In genomic region chr9:99509900-99510299, GRCh38 we compare ENCODE assay signal across 1 cellular context.
TF ChIP-seq lines count a peak whose summit lies in the region.

No MANE protein-coding gene starts in this region.

TF ChIP-seq in GM23338, 12 proteins besides CTCF, POLR2A, EP300 and RAD21 (continued from another document):
- no peak for TF ChIP-seq REST (IDR thresholded peaks at IDR 0.05; ENCODE audit: unreplicated experiment)
- TF ChIP-seq, protein P1, sequence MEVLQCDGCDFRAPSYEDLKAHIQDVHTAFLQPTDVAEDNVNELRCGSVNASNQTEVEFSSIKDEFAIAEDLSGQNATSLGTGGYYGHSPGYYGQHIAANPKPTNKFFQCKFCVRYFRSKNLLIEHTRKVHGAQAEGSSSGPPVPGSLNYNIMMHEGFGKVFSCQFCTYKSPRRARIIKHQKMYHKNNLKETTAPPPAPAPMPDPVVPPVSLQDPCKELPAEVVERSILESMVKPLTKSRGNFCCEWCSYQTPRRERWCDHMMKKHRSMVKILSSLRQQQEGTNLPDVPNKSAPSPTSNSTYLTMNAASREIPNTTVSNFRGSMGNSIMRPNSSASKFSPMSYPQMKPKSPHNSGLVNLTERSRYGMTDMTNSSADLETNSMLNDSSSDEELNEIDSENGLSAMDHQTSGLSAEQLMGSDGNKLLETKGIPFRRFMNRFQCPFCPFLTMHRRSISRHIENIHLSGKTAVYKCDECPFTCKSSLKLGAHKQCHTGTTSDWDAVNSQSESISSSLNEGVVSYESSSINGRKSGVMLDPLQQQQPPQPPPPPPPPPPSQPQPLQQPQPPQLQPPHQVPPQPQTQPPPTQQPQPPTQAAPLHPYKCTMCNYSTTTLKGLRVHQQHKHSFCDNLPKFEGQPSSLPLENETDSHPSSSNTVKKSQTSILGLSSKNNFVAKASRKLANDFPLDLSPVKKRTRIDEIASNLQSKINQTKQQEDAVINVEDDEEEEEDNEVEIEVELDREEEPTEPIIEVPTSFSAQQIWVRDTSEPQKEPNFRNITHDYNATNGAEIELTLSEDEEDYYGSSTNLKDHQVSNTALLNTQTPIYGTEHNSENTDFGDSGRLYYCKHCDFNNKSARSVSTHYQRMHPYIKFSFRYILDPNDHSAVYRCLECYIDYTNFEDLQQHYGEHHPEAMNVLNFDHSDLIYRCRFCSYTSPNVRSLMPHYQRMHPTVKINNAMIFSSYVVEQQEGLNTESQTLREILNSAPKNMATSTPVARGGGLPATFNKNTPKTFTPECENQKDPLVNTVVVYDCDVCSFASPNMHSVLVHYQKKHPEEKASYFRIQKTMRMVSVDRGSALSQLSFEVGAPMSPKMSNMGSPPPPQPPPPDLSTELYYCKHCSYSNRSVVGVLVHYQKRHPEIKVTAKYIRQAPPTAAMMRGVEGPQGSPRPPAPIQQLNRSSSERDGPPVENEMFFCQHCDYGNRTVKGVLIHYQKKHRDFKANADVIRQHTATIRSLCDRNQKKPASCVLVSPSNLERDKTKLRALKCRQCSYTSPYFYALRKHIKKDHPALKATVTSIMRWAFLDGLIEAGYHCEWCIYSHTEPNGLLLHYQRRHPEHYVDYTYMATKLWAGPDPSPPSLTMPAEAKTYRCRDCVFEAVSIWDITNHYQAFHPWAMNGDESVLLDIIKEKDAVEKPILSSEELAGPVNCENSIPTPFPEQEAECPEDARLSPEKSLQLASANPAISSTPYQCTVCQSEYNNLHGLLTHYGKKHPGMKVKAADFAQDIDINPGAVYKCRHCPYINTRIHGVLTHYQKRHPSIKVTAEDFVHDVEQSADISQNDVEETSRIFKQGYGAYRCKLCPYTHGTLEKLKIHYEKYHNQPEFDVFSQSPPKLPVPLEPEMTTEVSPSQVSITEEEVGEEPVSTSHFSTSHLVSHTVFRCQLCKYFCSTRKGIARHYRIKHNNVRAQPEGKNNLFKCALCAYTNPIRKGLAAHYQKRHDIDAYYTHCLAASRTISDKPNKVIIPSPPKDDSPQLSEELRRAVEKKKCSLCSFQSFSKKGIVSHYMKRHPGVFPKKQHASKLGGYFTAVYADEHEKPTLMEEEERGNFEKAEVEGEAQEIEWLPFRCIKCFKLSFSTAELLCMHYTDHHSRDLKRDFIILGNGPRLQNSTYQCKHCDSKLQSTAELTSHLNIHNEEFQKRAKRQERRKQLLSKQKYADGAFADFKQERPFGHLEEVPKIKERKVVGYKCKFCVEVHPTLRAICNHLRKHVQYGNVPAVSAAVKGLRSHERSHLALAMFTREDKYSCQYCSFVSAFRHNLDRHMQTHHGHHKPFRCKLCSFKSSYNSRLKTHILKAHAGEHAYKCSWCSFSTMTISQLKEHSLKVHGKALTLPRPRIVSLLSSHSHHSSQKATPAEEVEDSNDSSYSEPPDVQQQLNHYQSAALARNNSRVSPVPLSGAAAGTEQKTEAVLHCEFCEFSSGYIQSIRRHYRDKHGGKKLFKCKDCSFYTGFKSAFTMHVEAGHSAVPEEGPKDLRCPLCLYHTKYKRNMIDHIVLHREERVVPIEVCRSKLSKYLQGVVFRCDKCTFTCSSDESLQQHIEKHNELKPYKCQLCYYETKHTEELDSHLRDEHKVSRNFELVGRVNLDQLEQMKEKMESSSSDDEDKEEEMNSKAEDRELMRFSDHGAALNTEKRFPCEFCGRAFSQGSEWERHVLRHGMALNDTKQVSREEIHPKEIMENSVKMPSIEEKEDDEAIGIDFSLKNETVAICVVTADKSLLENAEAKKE (CRISPR knock-in tag; IDR thresholded peaks at IDR 0.05) = no peak
